In genomic region chr4:107743532-107743931, GRCh38 we compare ENCODE assay signal across 21 cellular contexts. TPM values are rescaled to one million over a fixed set of nuclear protein-coding genes. Genes with fewer than 3 reads are reported as not detected.
DNase-seq lines count a peak whose midpoint lies in the region; ATAC-seq, FAIRE-seq and TF ChIP-seq lines count a peak whose summit lies in the region.
"Had no signal": no experiment of that assay in that cellular context is flagged by ENCODE, and none has a peak within 500 bp of the region (broad histone marks: within the 10 kb centered on the region; RNA-seq: fewer than 3 reads in every experiment).

No MANE protein-coding gene starts in this region.

- H3K36me3 ChIP-seq in lower lobe of right lung = no peaks in the 10 kb centered on the region
- H3K36me3 ChIP-seq: upper lobe of right lung had no signal

- peaks cover 7% of the 10 kb centered on the region for H3K4me1 ChIP-seq in lower lobe of right lung

- intact Hi-C loops in lower lobe of right lung (cut with DNase I) = no loop called here

- ATAC-seq in GM18909 (IDR thresholded peaks at IDR 0.05; ENCODE audit: poor library complexity, unreplicated experiment) = peak; percentile 48
- peak; percentile 63 for ATAC-seq in HG02642 (IDR thresholded peaks at IDR 0.05; ENCODE audit: poor library complexity, unreplicated experiment)
- ATAC-seq in GM21381 (IDR thresholded peaks at IDR 0.05; ENCODE audit: unreplicated experiment) = no peak
- ATAC-seq in lower lobe of right lung = no peak
- ATAC-seq: activated CD4-positive, CD25-positive, alpha-beta regulatory T cell treated with anti-CD3 and anti-CD28 coated beads, Interleukin-2, amount 50 U/mL, for 24 hours; activated CD8-positive, alpha-beta memory T cell treated with anti-CD3 and anti-CD28 coated beads, Interleukin-2, amount 10 ng/mL, durations not matched to agents 7 days and 5 days; stimulated activated naive CD8-positive, alpha-beta T cell treated with anti-CD3 and anti-CD28 coated beads, Interleukin-15, amount 100 ng/mL, for 72 hours; upper lobe of right lung had no signal

- no peak for FAIRE-seq in D721Med (lab: Jason Lieb, UNC)
- FAIRE-seq: islet of Langerhans had no signal

- H3K27me3 ChIP-seq in lower lobe of right lung (ENCODE audit: low read depth) = no peaks in the 10 kb centered on the region
- H3K27me3 ChIP-seq: upper lobe of right lung had no signal

- no peak overlapping the region for H3K27ac ChIP-seq in lower lobe of right lung
- H3K27ac ChIP-seq: upper lobe of right lung had no signal

- no peak overlapping the region for H3K4me3 ChIP-seq in lower lobe of right lung
- H3K4me3 ChIP-seq: upper lobe of right lung had no signal

- TF ChIP-seq CTCF in lower lobe of right lung (IDR thresholded peaks at IDR 0.05) (no peak), D721Med (IDR thresholded peaks at IDR 0.05; ENCODE audit: insufficient read depth, missing control alignments) (no peak)

- no peaks in the 10 kb centered on the region for H3K9me3 ChIP-seq in lower lobe of right lung
- H3K9me3 ChIP-seq: upper lobe of right lung had no signal

- peak; percentile 12 for DNase-seq in NCI-H460 (ENCODE audit: extremely low read depth, low read depth)
- peak; percentile 17 for DNase-seq in kidney tubule cell (ENCODE audit: low spot score)
- DNase-seq in activated effector memory CD4-positive, alpha-beta T cell treated with anti-CD3 and anti-CD28 coated beads, Interleukin-2, amount 50 U/mL, for 16 hours = no peak
- DNase-seq in lower lobe of right lung = no peak
- DNase-seq in D721Med (ENCODE audit: insufficient read length, low spot score) = no peak
- DNase-seq: activated CD8-positive, alpha-beta memory T cell treated with anti-CD3 and anti-CD28 coated beads, Interleukin-2, amount 10 ng/mL, durations not matched to agents 7 days and 5 days; activated naive CD4-positive, alpha-beta T cell; cortex of kidney; GF-D8; HCEC 1CT; head of caudate nucleus; NCI-H1436 treated with DMSO at 0.1 percent for 48 hours; stimulated activated CD4-positive, alpha-beta T cell treated with anti-CD3 and anti-CD28 coated beads, Interleukin-15, amount 100 ng/mL, for 24 hours; stimulated activated naive CD8-positive, alpha-beta T cell treated with anti-CD3 and anti-CD28 coated beads, Interleukin-15, amount 100 ng/mL, for 72 hours; T-helper 9 cell; upper lobe of right lung had no signal

RNA-seq across cellular contexts. Expression of gene PAPSS1, which starts 23.5 kb away (rescaled TPM):
- 15.2 and 17.2 TPM in 2 replicates for total RNA-seq in NCI-H460 (2014; rRNA removed; shearing (Covaris generic))
- polyA plus RNA-seq in NCI-H460 (2014; cell fraction: nucleus; rRNA removed) = 20.4 and 26.9 TPM in 2 replicates
- total RNA-seq in lower lobe of right lung = 68.2 TPM

Comparison
In these comparisons a context has a peak if more than half of its experiments do, and no peak if none do; other contexts are left out.
1. ATAC-seq: peak in GM18909 (single experiment) and HG02642 (single experiment); none in GM21381 (single experiment) and lower lobe of right lung (0 of 2).
2. DNase-seq: peak in NCI-H460 (single experiment) and kidney tubule cell (single experiment); none in activated effector memory CD4-positive, alpha-beta T cell treated with anti-CD3 and anti-CD28 coated beads, Interleukin-2, amount 50 U/mL, for 16 hours (single experiment), lower lobe of right lung (single experiment) and D721Med (single experiment).